36 cellular contexts compared by ENCODE assay signal in genomic region chr3:136378011-136378410, GRCh38.
"Had no signal": no experiment of that assay in that cellular context is flagged by ENCODE, and none has a peak within 500 bp of the region (broad histone marks: within the 10 kb centered on the region; RNA-seq: fewer than 3 reads in every experiment).

No MANE protein-coding gene starts in this region.

- H3K27ac Mint-ChIP-seq: activated B cell treated with CpG ODN at 0.5 μM for 24 hours; activated CD4-positive, alpha-beta memory T cell treated with anti-CD3 and anti-CD28 coated beads for 36 hours; activated CD4-positive, alpha-beta T cell treated with anti-CD3 and anti-CD28 coated beads, Interleukin-2, amount 10 ng/mL, durations not matched to agents 24 days and 14 days; activated CD8-positive, alpha-beta T cell treated with anti-CD3 and anti-CD28 coated beads, Interleukin-2, amount 10 ng/mL, durations not matched to agents 7 days and 5 days; activated naive CD4-positive, alpha-beta T cell treated with anti-CD3 and anti-CD28 coated beads, Interleukin-2, amount 10 ng/mL, durations not matched to agents 7 days and 5 days; activated naive CD4-positive, alpha-beta T cell treated with anti-CD3 and anti-CD28 coated beads, Interleukin-2, amount 50 U/mL, for 24 hours; activated naive CD8-positive, alpha-beta T cell; activated naive CD8-positive, alpha-beta T cell treated with anti-CD3 and anti-CD28 coated beads, Interleukin-2, amount 10 ng/mL, durations not matched to agents 7 days and 5 days; activated naive CD8-positive, alpha-beta T cell treated with anti-CD3 and anti-CD28 coated beads, Interleukin-2, amount 50 U/mL, for 24 hours; activated T-cell treated with anti-CD3 and anti-CD28 coated beads, Interleukin-2, amount 50 U/mL, for 72 hours; activated T-helper 1 cell treated with anti-CD3 and anti-CD28 coated beads, Interleukin-12 subunit alpha, Interleukin-12 subunit beta, Interleukin-2, Interleukin-4 antibody, amounts not matched to agents 30 ng/mL and 10 ng/mL and 1 ng/mL, durations not matched to agents 14 hours and 24 hours and 36 hours; activated T-helper 2 cell treated with anti-CD3 and anti-CD28 coated beads, Interferon-gamma antibody, Interleukin-2, Interleukin-4, amounts not matched to agents 10 μg/mL and 5 μg/mL and 100 μg/mL, durations not matched to agents 14 hours and 24 hours and 36 hours; T-helper 1 cell treated with Interleukin-12 subunit alpha and Interleukin-12 subunit beta and Interleukin-4 antibody, amounts not matched to agents 30 μg/mL and 1 μg/mL, for 36 hours; T-helper 2 cell treated with Interferon-gamma antibody and Interleukin-4, amounts not matched to agents 5 μg/mL and 100 μg/mL, for 36 hours had no signal

- H3K4me3 Mint-ChIP-seq: activated B cell treated with CpG ODN at 0.5 μM for 24 hours; activated CD4-positive, alpha-beta memory T cell treated with anti-CD3 and anti-CD28 coated beads for 36 hours; activated CD4-positive, alpha-beta T cell treated with anti-CD3 and anti-CD28 coated beads, Interleukin-2, amount 10 ng/mL, durations not matched to agents 24 days and 14 days; activated CD8-positive, alpha-beta T cell treated with anti-CD3 and anti-CD28 coated beads, Interleukin-2, amount 10 ng/mL, durations not matched to agents 7 days and 5 days; activated naive CD4-positive, alpha-beta T cell treated with anti-CD3 and anti-CD28 coated beads, Interleukin-2, amount 10 ng/mL, durations not matched to agents 7 days and 5 days; activated naive CD4-positive, alpha-beta T cell treated with anti-CD3 and anti-CD28 coated beads, Interleukin-2, amount 50 U/mL, for 24 hours; activated naive CD8-positive, alpha-beta T cell; activated naive CD8-positive, alpha-beta T cell treated with anti-CD3 and anti-CD28 coated beads, Interleukin-2, amount 10 ng/mL, durations not matched to agents 7 days and 5 days; activated naive CD8-positive, alpha-beta T cell treated with anti-CD3 and anti-CD28 coated beads, Interleukin-2, amount 50 U/mL, for 24 hours; activated T-cell treated with anti-CD3 and anti-CD28 coated beads, Interleukin-2, amount 50 U/mL, for 4 hours; activated T-cell treated with anti-CD3 and anti-CD28 coated beads, Interleukin-2, amount 50 U/mL, for 72 hours; activated T-helper 1 cell treated with anti-CD3 and anti-CD28 coated beads, Interleukin-12 subunit alpha, Interleukin-12 subunit beta, Interleukin-2, Interleukin-4 antibody, amounts not matched to agents 30 ng/mL and 10 ng/mL and 1 ng/mL, durations not matched to agents 14 hours and 24 hours and 36 hours; T-helper 1 cell treated with Interleukin-12 subunit alpha and Interleukin-12 subunit beta and Interleukin-4 antibody, amounts not matched to agents 30 μg/mL and 1 μg/mL, for 36 hours; T-helper 2 cell treated with Interferon-gamma antibody and Interleukin-4, amounts not matched to agents 5 μg/mL and 100 μg/mL, for 36 hours had no signal

- ATAC-seq: activated CD8-positive, alpha-beta T cell treated with anti-CD3 and anti-CD28 coated beads, Interleukin-2, amount 10 ng/mL, durations not matched to agents 7 days and 5 days; activated naive CD8-positive, alpha-beta T cell treated with anti-CD3 and anti-CD28 coated beads, Interleukin-2, amount 50 U/mL, for 24 hours; activated T-cell treated with anti-CD3 and anti-CD28 coated beads, Interleukin-2, amount 50 U/mL, for 4 hours; activated T-cell treated with anti-CD3 and anti-CD28 coated beads, Interleukin-2, amount 50 U/mL, for 72 hours; body of pancreas had no signal

- H3K27ac ChIP-seq: body of pancreas, brain microvascular endothelial cell, breast epithelium, VCaP had no signal

- H3K4me1 Mint-ChIP-seq: activated B cell treated with CpG ODN at 0.5 μM for 24 hours; activated CD4-positive, alpha-beta T cell treated with anti-CD3 and anti-CD28 coated beads, Interleukin-2, amount 10 ng/mL, durations not matched to agents 24 days and 14 days; activated naive CD4-positive, alpha-beta T cell treated with anti-CD3 and anti-CD28 coated beads, Interleukin-2, amount 10 ng/mL, durations not matched to agents 7 days and 5 days; activated naive CD4-positive, alpha-beta T cell treated with anti-CD3 and anti-CD28 coated beads, Interleukin-2, amount 50 U/mL, for 24 hours; activated naive CD8-positive, alpha-beta T cell treated with anti-CD3 and anti-CD28 coated beads, Interleukin-2, amount 10 ng/mL, durations not matched to agents 7 days and 5 days; activated naive CD8-positive, alpha-beta T cell treated with anti-CD3 and anti-CD28 coated beads, Interleukin-2, amount 50 U/mL, for 24 hours had no signal

- DNase-seq: activated B cell treated with CpG ODN at 0.5 μM for 24 hours; activated CD4-positive, alpha-beta memory T cell treated with anti-CD3 and anti-CD28 coated beads for 36 hours; activated CD4-positive, alpha-beta T cell treated with anti-CD3 and anti-CD28 coated beads for 4 hours; activated CD4-positive, alpha-beta T cell treated with anti-CD3 and anti-CD28 coated beads, Interleukin-2, amount 10 ng/mL, durations not matched to agents 24 days and 14 days; activated CD4-positive, alpha-beta T cell treated with anti-CD3 and anti-CD28 coated beads, Interleukin-2, amount 50 U/mL, for 1 hour; activated CD4-positive, alpha-beta T cell treated with anti-CD3 and anti-CD28 coated beads, Interleukin-2, amount 50 U/mL, for 4 hours; activated CD4-positive, CD25-positive, alpha-beta regulatory T cell treated with anti-CD3 and anti-CD28 coated beads, Interleukin-2, amount 50 U/mL, for 72 hours; activated CD8-positive, alpha-beta memory T cell treated with anti-CD3 and anti-CD28 coated beads, Interleukin-2, amount 50 U/mL, for 4 hours; activated CD8-positive, alpha-beta T cell treated with anti-CD3 and anti-CD28 coated beads, Interleukin-2, amount 10 ng/mL, durations not matched to agents 7 days and 5 days; activated effector memory CD4-positive, alpha-beta T cell treated with Interleukin-2 at 50 U/mL for 16 hours; activated gamma-delta T cell; activated naive CD4-positive, alpha-beta T cell treated with anti-CD3 and anti-CD28 coated beads, Interleukin-2, amount 10 ng/mL, durations not matched to agents 7 days and 5 days; activated naive CD4-positive, alpha-beta T cell treated with Interleukin-2 at 50 U/mL for 16 hours; activated naive CD8-positive, alpha-beta T cell treated with anti-CD3 and anti-CD28 coated beads, Interleukin-2, amount 10 ng/mL, durations not matched to agents 7 days and 5 days; activated naive CD8-positive, alpha-beta T cell treated with anti-CD3 and anti-CD28 coated beads, Interleukin-2, amount 50 U/mL, for 24 hours; activated T-cell treated with anti-CD3 and anti-CD28 coated beads for 4 hours; activated T-cell treated with anti-CD3 and anti-CD28 coated beads, Interleukin-2, amount 50 U/mL, for 1 hour; activated T-cell treated with anti-CD3 and anti-CD28 coated beads, Interleukin-2, amount 50 U/mL, for 4 hours; activated T-cell treated with anti-CD3 and anti-CD28 coated beads, Interleukin-2, amount 50 U/mL, for 72 hours; amniotic stem cell; aorta; body of pancreas; brain microvascular endothelial cell; central memory CD4-positive, alpha-beta T cell; SW 1271; T-helper 1 cell; T-helper 2 cell; T-helper 9 cell had no signal

- H3K36me3 ChIP-seq: brain microvascular endothelial cell, breast epithelium had no signal

- H3K27me3 Mint-ChIP-seq: activated B cell treated with CpG ODN at 0.5 μM for 24 hours; activated CD4-positive, alpha-beta memory T cell treated with anti-CD3 and anti-CD28 coated beads for 36 hours; activated CD4-positive, alpha-beta T cell treated with anti-CD3 and anti-CD28 coated beads, Interleukin-2, amount 10 ng/mL, durations not matched to agents 24 days and 14 days; activated naive CD4-positive, alpha-beta T cell treated with anti-CD3 and anti-CD28 coated beads, Interleukin-2, amount 10 ng/mL, durations not matched to agents 7 days and 5 days; activated naive CD4-positive, alpha-beta T cell treated with anti-CD3 and anti-CD28 coated beads, Interleukin-2, amount 50 U/mL, for 24 hours; activated naive CD8-positive, alpha-beta T cell; activated naive CD8-positive, alpha-beta T cell treated with anti-CD3 and anti-CD28 coated beads, Interleukin-2, amount 10 ng/mL, durations not matched to agents 7 days and 5 days; activated naive CD8-positive, alpha-beta T cell treated with anti-CD3 and anti-CD28 coated beads, Interleukin-2, amount 50 U/mL, for 24 hours had no signal

- H3K9me3 Mint-ChIP-seq: activated B cell treated with CpG ODN at 0.5 μM for 24 hours; activated CD4-positive, alpha-beta memory T cell treated with anti-CD3 and anti-CD28 coated beads for 36 hours; activated naive CD4-positive, alpha-beta T cell treated with anti-CD3 and anti-CD28 coated beads, Interleukin-2, amount 10 ng/mL, durations not matched to agents 7 days and 5 days; activated naive CD4-positive, alpha-beta T cell treated with anti-CD3 and anti-CD28 coated beads, Interleukin-2, amount 50 U/mL, for 24 hours; activated naive CD8-positive, alpha-beta T cell treated with anti-CD3 and anti-CD28 coated beads, Interleukin-2, amount 10 ng/mL, durations not matched to agents 7 days and 5 days; activated T-cell treated with anti-CD3 and anti-CD28 coated beads, Interleukin-2, amount 50 U/mL, for 4 hours; activated T-helper 1 cell treated with anti-CD3 and anti-CD28 coated beads, Interleukin-12 subunit alpha, Interleukin-12 subunit beta, Interleukin-2, Interleukin-4 antibody, amounts not matched to agents 30 ng/mL and 10 ng/mL and 1 ng/mL, durations not matched to agents 14 hours and 24 hours and 36 hours; T-helper 2 cell treated with Interferon-gamma antibody and Interleukin-4, amounts not matched to agents 5 μg/mL and 100 μg/mL, for 36 hours had no signal

- H3K4me3 ChIP-seq: body of pancreas, breast epithelium had no signal

- H3K9me3 ChIP-seq: body of pancreas, breast epithelium had no signal

- H3K27me3 ChIP-seq: body of pancreas, brain microvascular endothelial cell, breast epithelium had no signal

- H3K4me1 ChIP-seq: body of pancreas, breast epithelium had no signal
